In genomic region chr5:67156976-67157583, GRCh38 we compare ENCODE assay signal across 8 cellular contexts. TPM values are rescaled to one million over a fixed set of nuclear protein-coding genes. Genes with fewer than 3 reads are reported as not detected.
A peak's percentile ranks its signal among the peaks of the same experiment; 100 is the strongest.
DNase-seq lines count a peak whose midpoint lies in the region; ATAC-seq and TF ChIP-seq lines count a peak whose summit lies in the region.

No MANE protein-coding gene starts in this region.

- no peak for TF ChIP-seq POLR2A in esophagus muscularis mucosa (IDR thresholded peaks at IDR 0.05; ENCODE audit: low read depth)
- no peak for TF ChIP-seq POLR2A in prostate gland (IDR thresholded peaks at IDR 0.05)

- H3K36me3 ChIP-seq in esophagus muscularis mucosa (peaks cover 5 to 68% (median 37%) of the 10 kb centered on the region in 4 donors), prostate gland (no peaks in the 10 kb centered on the region)

- H3K27ac ChIP-seq in esophagus muscularis mucosa (replicated peaks in 1 of 4) (peak overlapping the region in 3 of 4 donors; percentile 4 to 26 (median 20)), prostate gland (no peak overlapping the region)

- no peak overlapping the region for H3K4me3 ChIP-seq in esophagus muscularis mucosa
- no peak overlapping the region for H3K4me3 ChIP-seq in prostate gland

- H3K27me3 ChIP-seq in esophagus muscularis mucosa, result no peaks in the 10 kb centered on the region
- H3K27me3 ChIP-seq in prostate gland (replicated peaks; ENCODE audit: insufficient read depth), result no peaks in the 10 kb centered on the region

- intact Hi-C loops in esophagus muscularis mucosa (cut with DNase I) (loop anchor here (2.0 kb wide), 1 partner anchor 52 kb away; no protein-coding TSS in a partner anchor), prostate gland (cut with DNase I) (loop anchor here (2.0 kb wide), 1 partner anchor 52 kb away; no protein-coding TSS in a partner anchor)

- ATAC-seq in GM21529 (IDR thresholded peaks at IDR 0.05; ENCODE audit: unreplicated experiment), result peak; percentile 59

- H3K9me3 ChIP-seq in esophagus muscularis mucosa (no peaks in the 10 kb centered on the region), prostate gland (no peaks in the 10 kb centered on the region)

- no peak for TF ChIP-seq EP300 in esophagus muscularis mucosa (IDR thresholded peaks at IDR 0.05)

- DNase-seq in Daoy (ENCODE audit: low read depth), result peak; percentile 32
- peak; percentile 5 for DNase-seq in NCI-H146 (lab: John Stamatoyannopoulos, UW)
- DNase-seq in activated CD8-positive, alpha-beta memory T cell treated with anti-CD3 and anti-CD28 coated beads, Interleukin-2, amount 50 U/mL, for 1 hour (ENCODE audit: extremely low read depth), result peak; percentile 17
- DNase-seq in esophagus muscularis mucosa (ENCODE audit: extremely low spot score), result peak; percentile 90
- DNase-seq in prostate gland (ENCODE audit: low spot score), result no peak
- DNase-seq in NCI-H1048 (lab: John Stamatoyannopoulos, UW), result no peak
- DNase-seq in mesenteric fat pad (ENCODE audit: low spot score), result no peak

- H3K4me1 ChIP-seq in esophagus muscularis mucosa, result peaks cover 0 to 39% (median 32%) of the 10 kb centered on the region in 4 donors
- H3K4me1 ChIP-seq in prostate gland (replicated peaks), result peaks cover 3% of the 10 kb centered on the region

- TF ChIP-seq CTCF in esophagus muscularis mucosa (IDR thresholded peaks at IDR 0.05) (peak; percentile 80 to 85 (median 83)), prostate gland (IDR thresholded peaks at IDR 0.05) (peak; percentile 60 to 86 (median 71))

- WGBS in esophagus muscularis mucosa, result 58% methylated on average over 5 of the region's 5 CpGs
- 47% methylated on average over 5 of the region's 5 CpGs for WGBS in prostate gland

RNA-seq across cellular contexts. Expression of gene CD180, which starts 39.5 kb away (rescaled TPM):
- not detected in 2 replicates for total RNA-seq in Daoy (2014; rRNA removed; shearing (Covaris generic))
- total RNA-seq in esophagus muscularis mucosa (1 to 10 TPM in 1 of 4 donors, under 1 TPM in 3; 0.42 to 1.8 (median 0.67) TPM), prostate gland (under 1 TPM; 0.18 to 0.68 TPM), mesenteric fat pad (2.6 TPM)

Comparison
In these comparisons a context has a peak if more than half of its experiments do, and no peak if none do; other contexts are left out.
1. DNase-seq: peak in Daoy (single experiment), NCI-H146 (single experiment), activated CD8-positive, alpha-beta memory T cell treated with anti-CD3 and anti-CD28 coated beads, Interleukin-2, amount 50 U/mL, for 1 hour (single experiment) and esophagus muscularis mucosa (single experiment); none in prostate gland (single experiment), NCI-H1048 (single experiment) and mesenteric fat pad (single experiment).
2. H3K27ac ChIP-seq: peak in esophagus muscularis mucosa (3 of 4); none in prostate gland (0 of 2).